Comparison of ENCODE assay signal across 1 cellular context in genomic region chr19:14149509-14149994, GRCh38.
TF ChIP-seq lines count a peak whose summit lies in the region.

No MANE protein-coding gene starts in this region.

TF ChIP-seq in SK-N-SH, 30 proteins besides CTCF, POLR2A, EP300 and RAD21 (continued from another document):
- no peak for TF ChIP-seq REST (IDR thresholded peaks at IDR 0.05; ENCODE audit: low read depth, low read length)
- no peak for TF ChIP-seq JUND (IDR thresholded peaks at IDR 0.05)
- TF ChIP-seq CHD2 (IDR thresholded peaks at IDR 0.05; ENCODE audit: low read length, partially characterized antibody), result no peak
- TF ChIP-seq PBX3 (IDR thresholded peaks at IDR 0.05), result no peak
- no peak for TF ChIP-seq YY1 (IDR thresholded peaks at IDR 0.05; ENCODE audit: low read depth)
